ENCODE assay signal across 11 cellular contexts in genomic region chr14:88322505-88323085, GRCh38. TPM values are rescaled to one million over a fixed set of nuclear protein-coding genes. Genes with fewer than 3 reads are reported as not detected.
A peak's percentile ranks its signal among the peaks of the same experiment; 100 is the strongest.
DNase-seq lines count a peak whose midpoint lies in the region; ATAC-seq and TF ChIP-seq lines count a peak whose summit lies in the region.
"Had no signal": no experiment of that assay in that cellular context is flagged by ENCODE, and none has a peak within 500 bp of the region (broad histone marks: within the 10 kb centered on the region; RNA-seq: fewer than 3 reads in every experiment).

No MANE protein-coding gene starts in this region.

- ATAC-seq in IMR-90 (ENCODE audit: low read depth) (no peak), HG03469 (IDR thresholded peaks at IDR 0.05; ENCODE audit: unreplicated experiment) (no peak)
- ATAC-seq: K562 had no signal

- H2AFZ ChIP-seq in IMR-90 (replicated peaks; ENCODE audit: low read length, poor library complexity), result no peak overlapping the region
- H2AFZ ChIP-seq in parathyroid adenoma, result no peak overlapping the region
- H2AFZ ChIP-seq: PC-9 had no signal

- no peak overlapping the region for H3K56ac ChIP-seq in IMR-90 (ENCODE audit: extremely low read depth, insufficient read depth, low read length)

- H2AK5ac ChIP-seq in IMR-90 (ENCODE audit: low read depth, low read length), result no peak overlapping the region

- H3K18ac ChIP-seq in IMR-90 (ENCODE audit: low read depth, low read length), result no peak overlapping the region

- peaks cover 61% of the 10 kb centered on the region for H3K27me3 ChIP-seq in IMR-90 (ENCODE audit: control insufficient read depth, insufficient read depth, low read length)
- peaks cover 3 to 19% of the 10 kb centered on the region in 2 donors for H3K27me3 ChIP-seq in esophagus (ENCODE audit: control insufficient read depth in 1 of 2, insufficient read depth in 2 of 2, low read length in 2 of 2)
- H3K27me3 ChIP-seq in parathyroid adenoma (ENCODE audit: control insufficient read depth, insufficient read depth, low read length), result no peaks in the 10 kb centered on the region

- H3K4me2 ChIP-seq in IMR-90 (ENCODE audit: low read depth, low read length) (peak overlapping the region; percentile 44; the same call in 1 of the 2 replicates), parathyroid adenoma (ENCODE audit: low read length) (peak overlapping the region; percentile 42)
- H3K4me2 ChIP-seq: PC-9 had no signal

- DNase-seq in NCI-H1417 (lab: John Stamatoyannopoulos, UW) (peak; percentile 48 to 83 (median 63)), NCI-H1417 treated with DMSO at 0.1 percent for 48 hours (lab: John Stamatoyannopoulos, UW) (no peak), IMR-90 (no peak), NCI-H774 (lab: John Stamatoyannopoulos, UW) (no peak)
- DNase-seq in stimulated activated CD4-positive, alpha-beta T cell treated with anti-CD3 and anti-CD28 coated beads, Interleukin-4, amount 100 ng/mL, for 4 hours, result no peak
- DNase-seq: cortex of kidney, PC-9 had no signal

- H4K5ac ChIP-seq in IMR-90 (ENCODE audit: low read depth, low read length), result no peak overlapping the region

- H2BK120ac ChIP-seq in IMR-90 (ENCODE audit: low read depth, low read length), result no peak overlapping the region

- no peak overlapping the region for H2AK9ac ChIP-seq in IMR-90 (replicated peaks; ENCODE audit: low read depth, low read length, poor library complexity)

- no peak for TF ChIP-seq RAD21 in IMR-90 (IDR thresholded peaks at IDR 0.05; ENCODE audit: low read length)

- H3K79me2 ChIP-seq in parathyroid adenoma, result no peaks in the 10 kb centered on the region

- dilution Hi-C loops in IMR-90 (cut with HindIII; ENCODE audit: low sequenced_read_pairs, unreplicated experiment), result no loop called here

- H3K9ac ChIP-seq in IMR-90 (ENCODE audit: low read depth, low read length) (no peak overlapping the region), parathyroid adenoma (no peak overlapping the region)

- no peaks in the 10 kb centered on the region for H3K79me1 ChIP-seq in IMR-90 (ENCODE audit: low read depth in 1 of 2, low read length in 2 of 2)

- CTCF ChIA-PET in IMR-90 (lab: Yijun Ruan, JAX), result no interaction called here

- peaks cover 3% of the 10 kb centered on the region; the same call in 1 of the 2 replicates for H3K4me1 ChIP-seq in IMR-90 (ENCODE audit: control insufficient read depth, insufficient read depth, low read length)
- peaks cover 2 to 10% of the 10 kb centered on the region in 2 donors for H3K4me1 ChIP-seq in esophagus (ENCODE audit: control insufficient read depth in 2 of 2, insufficient read depth in 2 of 2, low read length in 1 of 2)
- no peaks in the 10 kb centered on the region for H3K4me1 ChIP-seq in parathyroid adenoma

- H3K4ac ChIP-seq in IMR-90 (ENCODE audit: low read depth, low read length), result no peak overlapping the region

- no peaks in the 10 kb centered on the region for H3K9me1 ChIP-seq in IMR-90 (ENCODE audit: insufficient read depth, low read length)

- H3K9me3 ChIP-seq in IMR-90 (ENCODE audit: control insufficient read depth, insufficient read depth, low read length), result peaks cover 3% of the 10 kb centered on the region; the same call in 1 of the 2 replicates
- no peaks in the 10 kb centered on the region for H3K9me3 ChIP-seq in esophagus (ENCODE audit: control insufficient read depth in 2 of 2, insufficient read depth in 1 of 2, low read depth in 1 of 2, low read length in 1 of 2)
- no peaks in the 10 kb centered on the region for H3K9me3 ChIP-seq in parathyroid adenoma (ENCODE audit: control insufficient read depth, low read length)

- H2BK15ac ChIP-seq in IMR-90 (ENCODE audit: low read depth, low read length), result no peak overlapping the region

- H4K8ac ChIP-seq in IMR-90 (ENCODE audit: low read depth in 2 of 2, low read length in 2 of 2), result no peak overlapping the region

- H3K23ac ChIP-seq in IMR-90 (ENCODE audit: low read depth, low read length), result no peak overlapping the region

- H4K20me1 ChIP-seq in IMR-90 (ENCODE audit: insufficient read depth, low read length), result no peaks in the 10 kb centered on the region

- no TSS peak for BruUV-seq in IMR-90 (replicated peaks; lab: Mats Ljungman, UMichigan)

- no peak for TF ChIP-seq CTCF in IMR-90 (conservative IDR thresholded peaks at IDR 0.05; ENCODE audit: low read depth, low read length)
- no peak for TF ChIP-seq CTCF in parathyroid adenoma (IDR thresholded peaks at IDR 0.05)

- no peak overlapping the region for H2BK5ac ChIP-seq in IMR-90 (ENCODE audit: low read depth, low read length, poor library complexity, severe bottlenecking)

- 3% methylated on average over 6 of the region's 26 CpGs; no CpG with 5 or more reads in 1 of the 2 experiments for WGBS in IMR-90 (ENCODE audit: extremely low coverage in 2 of 2, insufficient read length in 1 of 2), 2 experiments
- WGBS in esophagus, 2 donors, result 2 to 3% methylated on average over 26 of the region's 26 CpGs

- TF ChIP-seq POLR2A in IMR-90 (IDR thresholded peaks at IDR 0.05; ENCODE audit: low read depth, low read length), result no peak

- in situ Hi-C loops in IMR-90 (cut with MboI; ENCODE audit: low sequenced_read_pairs), result no loop called here

- H2BK20ac ChIP-seq in IMR-90 (ENCODE audit: low read depth, low read length), result no peak overlapping the region

- H3K4me3 ChIP-seq in IMR-90 (ENCODE audit: insufficient read depth, low read depth, low read length) (no peak overlapping the region), esophagus (ENCODE audit: low read depth in 1 of 2, low read length in 2 of 2) (peak overlapping the region; percentile 13 to 38), parathyroid adenoma (ENCODE audit: low read depth, low read length) (peak overlapping the region; percentile 16)
- H3K4me3 ChIP-seq: K562, PC-9 had no signal

- H3K14ac ChIP-seq in IMR-90 (replicated peaks; ENCODE audit: low read depth, low read length), result no peak overlapping the region

- H3K27ac ChIP-seq in IMR-90 (ENCODE audit: insufficient read depth, low read length) (no peak overlapping the region), esophagus (ENCODE audit: low read depth in 2 of 2, low read length in 1 of 2) (no peak overlapping the region), parathyroid adenoma (no peak overlapping the region)
- H3K27ac ChIP-seq: PC-9 had no signal

- no peak overlapping the region for H4K91ac ChIP-seq in IMR-90 (ENCODE audit: insufficient read depth, low read depth, low read length)

- H3K36me3 ChIP-seq in IMR-90 (ENCODE audit: control insufficient read depth, insufficient read depth, low read length) (no peaks in the 10 kb centered on the region), esophagus (ENCODE audit: control insufficient read depth in 2 of 2, insufficient read depth in 2 of 2, low read length in 1 of 2) (no peaks in the 10 kb centered on the region), parathyroid adenoma (ENCODE audit: control insufficient read depth, insufficient read depth, low read length) (no peaks in the 10 kb centered on the region)

- intact Hi-C loops in IMR-90 (cut with micrococcal nuclease), result no loop called here

- POLR2A ChIA-PET in IMR-90 (lab: Charles Lee; ENCODE audit: unreplicated experiment), result no interaction called here

TF ChIP-seq in IMR-90, 13 proteins besides CTCF, POLR2A, EP300 and RAD21:
- no peak for TF ChIP-seq NFE2L2 (IDR thresholded peaks at IDR 0.05; ENCODE audit: low read depth, low read length)
- TF ChIP-seq RFX5 (IDR thresholded peaks at IDR 0.05; ENCODE audit: low read depth, low read length), result no peak
- no peak for TF ChIP-seq USF2 (IDR thresholded peaks at IDR 0.05; ENCODE audit: low read depth, low read length)
- no peak for TF ChIP-seq CHD1 (IDR thresholded peaks at IDR 0.05; ENCODE audit: low read depth, low read length)
- no peak for TF ChIP-seq MXI1 (IDR thresholded peaks at IDR 0.05; ENCODE audit: borderline replicate concordance, low read depth, low read length)
- no peak for TF ChIP-seq MAZ (IDR thresholded peaks at IDR 0.05; ENCODE audit: borderline replicate concordance, low read depth, low read length)
- TF ChIP-seq RCOR1 (IDR thresholded peaks at IDR 0.05; ENCODE audit: insufficient replicate concordance, low read length), result no peak
- TF ChIP-seq MAFK (IDR thresholded peaks at IDR 0.05; ENCODE audit: low read depth, low read length), result no peak
- no peak for TF ChIP-seq SMC3 (IDR thresholded peaks at IDR 0.05; ENCODE audit: low read depth, low read length)
- TF ChIP-seq CEBPB (IDR thresholded peaks at IDR 0.05; ENCODE audit: low read depth, low read length), result no peak
- TF ChIP-seq, protein P1, sequence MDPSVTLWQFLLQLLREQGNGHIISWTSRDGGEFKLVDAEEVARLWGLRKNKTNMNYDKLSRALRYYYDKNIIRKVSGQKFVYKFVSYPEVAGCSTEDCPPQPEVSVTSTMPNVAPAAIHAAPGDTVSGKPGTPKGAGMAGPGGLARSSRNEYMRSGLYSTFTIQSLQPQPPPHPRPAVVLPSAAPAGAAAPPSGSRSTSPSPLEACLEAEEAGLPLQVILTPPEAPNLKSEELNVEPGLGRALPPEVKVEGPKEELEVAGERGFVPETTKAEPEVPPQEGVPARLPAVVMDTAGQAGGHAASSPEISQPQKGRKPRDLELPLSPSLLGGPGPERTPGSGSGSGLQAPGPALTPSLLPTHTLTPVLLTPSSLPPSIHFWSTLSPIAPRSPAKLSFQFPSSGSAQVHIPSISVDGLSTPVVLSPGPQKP (IDR thresholded peaks at IDR 0.05; ENCODE audit: borderline replicate concordance, low read depth, low read length), result no peak
- TF ChIP-seq BHLHE40 (IDR thresholded peaks at IDR 0.05; ENCODE audit: low read depth, low read length), result no peak
- TF ChIP-seq FOS (IDR thresholded peaks at IDR 0.05; ENCODE audit: low read depth, low read length), result no peak

RNA-seq across cellular contexts. Expression of gene KCNK10, which starts 0.5 kb away (rescaled TPM):
- not detected in 2 replicates for total RNA-seq in IMR-90 (2012; rRNA removed)
- polyA plus RNA-seq in IMR-90 (2012; rRNA removed), result not detected in 2 replicates
- polyA plus RNA-seq in IMR-90 (2012; cell fraction: cytosol; rRNA removed), result not detected in 2 replicates
- not detected in 2 replicates for polyA plus RNA-seq in IMR-90 (2012; cell fraction: nucleus; rRNA removed; ENCODE audit: low replicate concordance)
- polyA plus RNA-seq in esophagus, result 1 to 10 TPM in 1 of 2 donors, under 1 TPM in 1; 0.61 to 1.0 TPM
- total RNA-seq: K562, PC-9 had no signal
- polyA plus RNA-seq: K562 had no signal

Comparison
In these comparisons a context has a peak if more than half of its experiments do, and no peak if none do; other contexts are left out.
1. DNase-seq: peak in NCI-H1417 (3 of 3); none in NCI-H1417 treated with DMSO at 0.1 percent for 48 hours (single experiment), IMR-90 (single experiment), NCI-H774 (single experiment) and stimulated activated CD4-positive, alpha-beta T cell treated with anti-CD3 and anti-CD28 coated beads, Interleukin-4, amount 100 ng/mL, for 4 hours (0 of 2).